In the genomic region with DNA sequence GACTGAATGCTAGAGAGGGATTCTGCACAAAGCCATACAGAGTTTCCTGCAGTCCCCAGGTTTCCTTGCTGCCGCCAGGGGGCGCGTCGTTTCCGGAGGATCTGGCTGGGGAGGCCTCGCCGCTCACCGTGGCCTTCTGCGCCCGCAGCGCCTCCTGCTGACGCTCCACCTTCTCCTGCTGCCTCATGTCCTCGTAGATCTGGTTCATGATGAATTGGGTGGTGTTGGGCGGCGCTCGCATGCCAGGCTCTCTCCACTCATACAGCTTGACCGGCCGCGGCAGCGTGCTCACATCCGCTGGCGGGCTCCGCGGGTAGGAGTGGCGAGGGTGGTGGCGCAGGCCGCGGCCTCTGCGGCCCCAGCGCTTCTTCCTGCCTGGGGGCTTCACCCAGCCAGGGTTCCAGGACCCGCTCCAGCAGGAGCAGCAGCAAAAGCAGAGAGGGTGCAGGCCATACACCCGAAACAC, we compare ENCODE assay signal across 11 cellular contexts. TPM values are rescaled to one million over a fixed set of nuclear protein-coding genes. Genes with fewer than 3 reads are reported as not detected.
DNase-seq lines count a peak whose midpoint lies in the region; ATAC-seq and TF ChIP-seq lines count a peak whose summit lies in the region.
"Had no signal": no experiment of that assay in that cellular context is flagged by ENCODE, and none has a peak within 500 bp of the region (broad histone marks: within the 10 kb centered on the region; RNA-seq: fewer than 3 reads in every experiment).

No MANE protein-coding gene starts in this region.

- in situ Hi-C loops in GM13977 (cut with MboI; ENCODE audit: low pct_unique_long_range_greater_than_20kb, low sequenced_read_pairs, unreplicated experiment) = no loop called here

- DNase-seq in GM13977 (ENCODE audit: low spot score) (no peak), choroid plexus epithelial cell (ENCODE audit: low read depth) (no peak), posterior vena cava (ENCODE audit: low spot score) (peak; percentile 77), epidermal melanocyte (ENCODE audit: insufficient read length, low spot score) (no peak)
- DNase-seq: sigmoid colon had no signal

- H3K4me3 ChIP-seq in choroid plexus epithelial cell (ENCODE audit: low read depth, low read length) = no peak overlapping the region
- H3K4me3 ChIP-seq: heart left ventricle, sigmoid colon had no signal

- peak; percentile 64 for ATAC-seq in HG03354 (IDR thresholded peaks at IDR 0.05; ENCODE audit: poor library complexity, severe bottlenecking, unreplicated experiment)
- ATAC-seq in HG03460 (IDR thresholded peaks at IDR 0.05; ENCODE audit: unreplicated experiment) = no peak
- ATAC-seq in HG02870 (IDR thresholded peaks at IDR 0.05; ENCODE audit: unreplicated experiment) = no peak
- no peak for ATAC-seq in GM19328 (IDR thresholded peaks at IDR 0.05; ENCODE audit: unreplicated experiment)

- peak; percentile 25 for TF ChIP-seq CTCF in GM13977 (IDR thresholded peaks at IDR 0.05; ENCODE audit: extremely low read depth, insufficient read depth, missing control alignments)
- peak; percentile 35 for TF ChIP-seq CTCF in choroid plexus epithelial cell (conservative IDR thresholded peaks at IDR 0.05; ENCODE audit: low read depth, low read length)

- intact Hi-C loops in posterior vena cava (cut with DNase I) = no loop called here

RNA-seq across cellular contexts. Expression of a gene that starts 1.0 kb away (rescaled TPM):
- not detected for total RNA-seq in posterior vena cava
- total RNA-seq: heart left ventricle, sigmoid colon, temporal lobe had no signal

RNA-seq across cellular contexts. Expression of a gene that starts 50.8 kb away (rescaled TPM):
- not detected for total RNA-seq in posterior vena cava
- total RNA-seq: heart left ventricle, sigmoid colon, temporal lobe had no signal
